Comparison of ENCODE assay signal across 20 cellular contexts in genomic region chr3:194971965-194972364, GRCh38.
DNase-seq lines count a peak whose midpoint lies in the region; ATAC-seq, FAIRE-seq and TF ChIP-seq lines count a peak whose summit lies in the region.
"Had no signal": no experiment of that assay in that cellular context is flagged by ENCODE, and none has a peak within 500 bp of the region (broad histone marks: within the 10 kb centered on the region; RNA-seq: fewer than 3 reads in every experiment).

No MANE protein-coding gene starts in this region.

- 46% methylated on average over 6 of the region's 6 CpGs for WGBS in A549 (ENCODE audit: missing lambda C conversion rate)

- no peak for FAIRE-seq in A549 (lab: Jason Lieb, UNC)
- FAIRE-seq: GM12892, GM19239 had no signal

- H3K4me1 ChIP-seq in A549 (no peaks in the 10 kb centered on the region), mucosa of descending colon (ENCODE audit: low read depth) (no peaks in the 10 kb centered on the region), MM.1S (ENCODE audit: low read length) (no peaks in the 10 kb centered on the region)

- TF ChIP-seq EP300 in A549 (IDR thresholded peaks at IDR 0.05), result no peak

- H3F3A ChIP-seq in MM.1S (ENCODE audit: insufficient read depth, low read length), result no peaks in the 10 kb centered on the region

- TF ChIP-seq RAD21 in A549 (conservative IDR thresholded peaks at IDR 0.05 in 1 of 2, IDR thresholded peaks at IDR 0.05 in 1 of 2), result no peak

- CTCF ChIA-PET in A549 (lab: Yijun Ruan, JAX), result interaction anchor here (0.9 kb wide), 2 partner anchors 290 to 298 kb away, joined by 3 to 4 read pairs; no protein-coding TSS in a partner anchor

- H3K4me3 ChIP-seq in A549, result no peak overlapping the region
- no peak overlapping the region for H3K4me3 ChIP-seq in mucosa of descending colon
- no peak overlapping the region for H3K4me3 ChIP-seq in MM.1S (ENCODE audit: low read length)
- H3K4me3 ChIP-seq: MG63, Peyer's patch had no signal

- H3K36me3 ChIP-seq in mucosa of descending colon (ENCODE audit: low read depth), result no peaks in the 10 kb centered on the region
- no peaks in the 10 kb centered on the region for H3K36me3 ChIP-seq in MM.1S (replicated peaks; ENCODE audit: insufficient read depth, low read length)
- H3K36me3 ChIP-seq: MG63, Peyer's patch had no signal

- ATAC-seq in A549 (peak; percentile 54 to 80; a peak in 5 of 6 replicates), mucosa of descending colon (peak; percentile 33), GM18520 (IDR thresholded peaks at IDR 0.05; ENCODE audit: unreplicated experiment) (no peak)

- H3K27ac ChIP-seq in A549 (no peak overlapping the region), angular gyrus (ENCODE audit: low read depth, low read length) (peak overlapping the region; percentile 22), MM.1S (ENCODE audit: low read length) (no peak overlapping the region)
- H3K27ac ChIP-seq: 22Rv1, KMS-11, Peyer's patch had no signal

- intact Hi-C loops in mucosa of descending colon (cut with DNase I, micrococcal nuclease), result no loop called here

- H3K27me3 ChIP-seq in MM.1S (replicated peaks; ENCODE audit: insufficient read depth, low read length), result no peaks in the 10 kb centered on the region
- H3K27me3 ChIP-seq: Peyer's patch had no signal

- no peak overlapping the region for H2AFZ ChIP-seq in MM.1S (ENCODE audit: low read length)

- POLR2A ChIA-PET in A549 (lab: Yijun Ruan, JAX), result no interaction called here

- TF ChIP-seq CTCF in A549 (IDR thresholded peaks at IDR 0.05) (no peak), mucosa of descending colon (IDR thresholded peaks at IDR 0.05) (no peak), MM.1S (IDR thresholded peaks at IDR 0.05; ENCODE audit: low read length) (no peak)

- H3K9me2 ChIP-seq in MM.1S (replicated peaks; ENCODE audit: insufficient read depth, low read length), result no peaks in the 10 kb centered on the region

- no peak for TF ChIP-seq POLR2A in A549 (IDR thresholded peaks at IDR 0.05; ENCODE audit: low read length)

- no peak overlapping the region for H3K9ac ChIP-seq in MM.1S (ENCODE audit: low read length)
- H3K9ac ChIP-seq: KMS-11 had no signal

- no peaks in the 10 kb centered on the region for H4K20me1 ChIP-seq in MM.1S (ENCODE audit: insufficient read depth, low read length)

- H3K4me2 ChIP-seq in A549, result no peak overlapping the region
- no peak overlapping the region for H3K4me2 ChIP-seq in MM.1S (ENCODE audit: low read depth, low read length)
- H3K4me2 ChIP-seq: KMS-11 had no signal

- H3K79me2 ChIP-seq in MM.1S (ENCODE audit: low read length), result no peaks in the 10 kb centered on the region

- no peaks in the 10 kb centered on the region; the same call in 2 of the 3 replicates for H3K9me3 ChIP-seq in A549
- H3K9me3 ChIP-seq in mucosa of descending colon, result no peaks in the 10 kb centered on the region
- no peaks in the 10 kb centered on the region for H3K9me3 ChIP-seq in MM.1S (replicated peaks; ENCODE audit: insufficient read depth, low read length)
- H3K9me3 ChIP-seq: Peyer's patch had no signal

- DNase-seq in DMS53 (lab: John Stamatoyannopoulos, UW), result peak; percentile 6
- no peak for DNase-seq in DMS53 treated with DMSO at 0.1 percent for 48 hours (lab: John Stamatoyannopoulos, UW; ENCODE audit: unreplicated experiment)
- DNase-seq in A549 (ENCODE audit: low read depth in 1 of 2, low spot score in 1 of 2), result no peak
- DNase-seq in mucosa of descending colon, result no peak
- DNase-seq in cerebellar cortex (ENCODE audit: low spot score), result no peak
- no peak for DNase-seq in MM.1S
- DNase-seq: C1 segment of cervical spinal cord, DMS153, MG63, NCI-H1417 treated with DMSO at 0.1 percent for 48 hours, NCI-H2029, NCI-H510A, Peyer's patch, SHP77 treated with DMSO at 0.1 percent for 48 hours had no signal

TF ChIP-seq in A549, 52 proteins besides CTCF, POLR2A, EP300 and RAD21:
- no peak for TF ChIP-seq KDM5A (IDR thresholded peaks at IDR 0.05)
- TF ChIP-seq ZSCAN20 (CRISPR knock-in tag; IDR thresholded peaks at IDR 0.05), result no peak
- no peak for TF ChIP-seq CBX8 (IDR thresholded peaks at IDR 0.05)
- no peak for TF ChIP-seq HES2 (IDR thresholded peaks at IDR 0.05)
- TF ChIP-seq USF2 (IDR thresholded peaks at IDR 0.05), result no peak
- no peak for TF ChIP-seq REST (IDR thresholded peaks at IDR 0.05)
- no peak for TF ChIP-seq HOXB13 (CRISPR knock-in tag; IDR thresholded peaks at IDR 0.05; ENCODE audit: low read depth)
- TF ChIP-seq E2F6 (IDR thresholded peaks at IDR 0.05; ENCODE audit: borderline replicate concordance, low read depth), result no peak
- no peak for TF ChIP-seq SREBF2 (IDR thresholded peaks at IDR 0.05)
- no peak for TF ChIP-seq CBX2 (IDR thresholded peaks at IDR 0.05; ENCODE audit: borderline replicate concordance, low read depth)
- TF ChIP-seq TP53 (CRISPR knock-in tag; IDR thresholded peaks at IDR 0.05), result no peak
- TF ChIP-seq EHMT2 (IDR thresholded peaks at IDR 0.05; ENCODE audit: low read depth), result no peak
- no peak for TF ChIP-seq ELK1 (IDR thresholded peaks at IDR 0.05; ENCODE audit: low read depth, low read length)
- no peak for TF ChIP-seq ESRRA (IDR thresholded peaks at IDR 0.05; ENCODE audit: borderline replicate concordance, low read length)
- TF ChIP-seq BHLHE40 (IDR thresholded peaks at IDR 0.05; ENCODE audit: low read depth, low read length), result no peak
- TF ChIP-seq MYC (IDR thresholded peaks at IDR 0.05; ENCODE audit: borderline replicate concordance, low read length), result no peak
